In genomic region chr11:126363706-126364245, GRCh38 we compare ENCODE assay signal across 18 cellular contexts. TPM values are rescaled to one million over a fixed set of nuclear protein-coding genes. Genes with fewer than 3 reads are reported as not detected.
A peak's percentile ranks its signal among the peaks of the same experiment; 100 is the strongest.
DNase-seq lines count a peak whose midpoint lies in the region; ATAC-seq, FAIRE-seq and TF ChIP-seq lines count a peak whose summit lies in the region.
"Had no signal": no experiment of that assay in that cellular context is flagged by ENCODE, and none has a peak within 500 bp of the region (broad histone marks: within the 10 kb centered on the region; RNA-seq: fewer than 3 reads in every experiment).

No MANE protein-coding gene starts in this region.

- H3K9ac ChIP-seq in DND-41 (ENCODE audit: low read depth, low read length) (no peak overlapping the region), kidney (ENCODE audit: low read length in 2 of 2) (no peak overlapping the region)

- in situ Hi-C loops in GM13976 (cut with MboI; ENCODE audit: low sequenced_read_pairs, unreplicated experiment) = no loop called here

- ATAC-seq in DND-41 (ENCODE audit: insufficient read depth, low read depth) = no peak
- ATAC-seq: GM12878, left lung had no signal

- FAIRE-seq in kidney (lab: Jason Lieb, UNC) = no peak
- FAIRE-seq: GM12878, H1 had no signal

- no peaks in the 10 kb centered on the region for H3K27me3 ChIP-seq in DND-41 (ENCODE audit: insufficient read depth, low read length, poor library complexity)
- H3K27me3 ChIP-seq: ascending aorta, left lung had no signal

- DNase-seq in DND-41 = no peak
- peak; percentile 35 for DNase-seq in kidney
- peak; percentile 74 for DNase-seq in posterior vena cava (ENCODE audit: low spot score)
- DNase-seq in GM13976 (ENCODE audit: low spot score) = no peak
- DNase-seq in NCI-H1092 (lab: John Stamatoyannopoulos, UW) = no peak
- DNase-seq in HT-29 (ENCODE audit: low spot score) = no peak
- no peak for DNase-seq in DMS53 treated with DMSO at 0.1 percent for 48 hours (lab: John Stamatoyannopoulos, UW; ENCODE audit: unreplicated experiment)
- DNase-seq: activated CD4-positive, alpha-beta memory T cell treated with anti-CD3 and anti-CD28 coated beads for 36 hours; dermis blood vessel endothelial cell; esophagus squamous epithelium; left lung; NCI-H187; NCI-H748 treated with DMSO at 0.1 percent for 48 hours had no signal

- H3K79me2 ChIP-seq in DND-41 (ENCODE audit: insufficient read depth, low read length) = peaks cover 50% of the 10 kb centered on the region; the same call in 1 of the 2 replicates

- peaks cover 39% of the 10 kb centered on the region for H4K20me1 ChIP-seq in DND-41 (ENCODE audit: insufficient read depth, low read length)

- TF ChIP-seq CTCF in DND-41 (IDR thresholded peaks at IDR 0.05; ENCODE audit: borderline replicate concordance, extremely low read depth, low read length, poor library complexity, severe bottlenecking) (no peak), kidney (IDR thresholded peaks at IDR 0.05; ENCODE audit: borderline replicate concordance, extremely low read depth, insufficient read depth) (no peak), GM13976 (IDR thresholded peaks at IDR 0.05; ENCODE audit: borderline replicate concordance, control extremely low read depth, extremely low read depth, insufficient read depth, missing control alignments) (no peak)

- intact Hi-C loops in kidney (cut with DNase I) = no loop called here
- intact Hi-C loops in posterior vena cava (cut with DNase I) = no loop called here

- H3K4me1 ChIP-seq in DND-41 (ENCODE audit: insufficient read depth, low read length) (peaks cover 4% of the 10 kb centered on the region; the same call in 1 of the 2 replicates), kidney (ENCODE audit: control insufficient read depth in 1 of 2, insufficient read depth in 1 of 2, low read depth in 1 of 2, low read length in 2 of 2) (peaks cover 5 to 13% of the 10 kb centered on the region in 2 donors)

- no peak overlapping the region for H3K4me3 ChIP-seq in DND-41 (ENCODE audit: low read depth in 1 of 2, low read length in 2 of 2)
- no peak overlapping the region for H3K4me3 ChIP-seq in kidney (ENCODE audit: low read length in 2 of 2)
- H3K4me3 ChIP-seq: ascending aorta, esophagus squamous epithelium, GM12878, left lung, skin epidermis had no signal

- H2AFZ ChIP-seq in DND-41 (ENCODE audit: low read depth, low read length) = no peak overlapping the region

- H3K9me3 ChIP-seq in DND-41 (ENCODE audit: insufficient read depth, low read length, severe bottlenecking) = no peaks in the 10 kb centered on the region
- H3K9me3 ChIP-seq in kidney (ENCODE audit: control insufficient read depth in 1 of 2, low read length in 2 of 2) = no peaks in the 10 kb centered on the region
- H3K9me3 ChIP-seq: ascending aorta, esophagus squamous epithelium, left lung had no signal

- no peak overlapping the region for H3K4me2 ChIP-seq in DND-41 (ENCODE audit: insufficient read depth, low read length)

- H3K36me3 ChIP-seq in DND-41 (ENCODE audit: insufficient read depth, low read length) = peaks cover 2% of the 10 kb centered on the region; the same call in 1 of the 2 replicates
- no peaks in the 10 kb centered on the region for H3K36me3 ChIP-seq in kidney (ENCODE audit: control insufficient read depth in 1 of 2, insufficient read depth in 2 of 2, low read length in 2 of 2)
- H3K36me3 ChIP-seq: ascending aorta, esophagus squamous epithelium, left lung had no signal

- H3K27ac ChIP-seq in DND-41 (ENCODE audit: low read length) (peak overlapping the region; percentile 26; the same call in 1 of the 2 replicates), cingulate gyrus (ENCODE audit: low read depth, low read length) (peak overlapping the region; percentile 92), kidney (ENCODE audit: low read depth in 2 of 2, low read length in 2 of 2) (no peak overlapping the region)
- H3K27ac ChIP-seq: ascending aorta, left lung had no signal

RNA-seq across cellular contexts. Expression of gene ST3GAL4, which starts 8.3 kb away (rescaled TPM):
- total RNA-seq in kidney = 27.4 TPM
- polyA plus RNA-seq in kidney (ENCODE audit: insufficient read depth, low read depth, low replicate concordance) = 72.8 TPM
- total RNA-seq in posterior vena cava = 10 to 100 TPM; 36.8 to 44.6 TPM
- 140 and 158 TPM in 2 replicates for total RNA-seq in HT-29 (2014; rRNA removed; shearing (Covaris generic))

RNA-seq across cellular contexts. Expression of gene DCPS, which starts 59.9 kb away (rescaled TPM):
- total RNA-seq in kidney (24.2 TPM), posterior vena cava (10 to 100 TPM; 11.3 to 14.3 TPM)
- polyA plus RNA-seq in kidney (ENCODE audit: insufficient read depth, low read depth, low replicate concordance) = 23.9 TPM
- total RNA-seq in HT-29 (2014; rRNA removed; shearing (Covaris generic)) = 51.0 and 63.2 TPM in 2 replicates

Comparison
In these comparisons a context has a peak if more than half of its experiments do, and no peak if none do; other contexts are left out.
1. DNase-seq: peak in kidney (single experiment) and posterior vena cava (single experiment); none in DND-41 (single experiment), GM13976 (single experiment), NCI-H1092 (single experiment), HT-29 (single experiment) and DMS53 treated with DMSO at 0.1 percent for 48 hours (single experiment).
2. H3K27ac ChIP-seq: peak in DND-41 (single experiment) and cingulate gyrus (single experiment); none in kidney (0 of 2).